ENCODE assay signal across 8 cellular contexts in genomic region chr10:13348216-13349017, GRCh38. TPM values are rescaled to one million over a fixed set of nuclear protein-coding genes. Genes with fewer than 3 reads are reported as not detected.
DNase-seq lines count a peak whose midpoint lies in the region; ATAC-seq and TF ChIP-seq lines count a peak whose summit lies in the region.

TSS of gene SEPHS1 (minus strand) at chr10:13348293. CDS start at chr10:13344950, 3,343 bp downstream.

- no peaks in the 10 kb centered on the region for H3K36me3 ChIP-seq in CD8-positive, alpha-beta T cell (ENCODE audit: insufficient read depth, low read length)
- H3K36me3 ChIP-seq in PC-3 (ENCODE audit: low read depth, low read length) (no peaks in the 10 kb centered on the region), muscle layer of colon (ENCODE audit: insufficient read depth, low read length) (no peaks in the 10 kb centered on the region)

- H3K36me3 Mint-ChIP-seq in CD8-positive, alpha-beta T cell, result peaks cover 15% of the 10 kb centered on the region
- H3K36me3 Mint-ChIP-seq in activated T-cell treated with anti-CD3 and anti-CD28 coated beads, Interleukin-2, amount 50 U/mL, for 24 hours (ENCODE audit: low read depth), result peaks cover 35% of the 10 kb centered on the region

- peak within 1 kb of the TSS; percentile 93 for H3K4me3 ChIP-seq in CD8-positive, alpha-beta T cell (ENCODE audit: low read depth, low read length)
- H3K4me3 ChIP-seq in PC-3 (ENCODE audit: low read length) (peak within 1 kb of the TSS; percentile 80), muscle layer of colon (ENCODE audit: low read depth in 1 of 2, low read length in 2 of 2) (peak within 1 kb of the TSS; percentile 71 to 90)

- peak within 1 kb of the TSS; percentile 82 for H3K27ac ChIP-seq in CD8-positive, alpha-beta T cell (ENCODE audit: low read depth, low read length)
- peak within 1 kb of the TSS; percentile 78 for H3K27ac ChIP-seq in PC-3 (ENCODE audit: low read length)
- H3K27ac ChIP-seq in muscle layer of colon (ENCODE audit: low read depth, low read length), result peak within 1 kb of the TSS; percentile 96

- peak within 1 kb of the TSS; percentile 84 for H2AFZ ChIP-seq in PC-3 (ENCODE audit: low read length)

- H3K4me1 Mint-ChIP-seq in CD8-positive, alpha-beta T cell (ENCODE audit: low read depth), result peaks cover 61% of the 10 kb centered on the region
- H3K4me1 Mint-ChIP-seq in activated T-cell treated with anti-CD3 and anti-CD28 coated beads, Interleukin-2, amount 50 U/mL, for 24 hours (ENCODE audit: low read depth), result peaks cover 60% of the 10 kb centered on the region

- no peak for TF ChIP-seq CTCF in CD8-positive, alpha-beta T cell (IDR thresholded peaks at IDR 0.05)
- no peak for TF ChIP-seq CTCF in PC-3 (conservative IDR thresholded peaks at IDR 0.05; ENCODE audit: low read depth, low read length)

- no peaks in the 10 kb centered on the region for H3K27me3 ChIP-seq in CD8-positive, alpha-beta T cell (ENCODE audit: insufficient read depth, low read length)
- H3K27me3 ChIP-seq in PC-3 (ENCODE audit: low read length), result no peaks in the 10 kb centered on the region
- H3K27me3 ChIP-seq in muscle layer of colon (ENCODE audit: control insufficient read depth in 1 of 2, insufficient read depth in 2 of 2, low read length in 2 of 2), result peaks cover 11 to 15% of the 10 kb centered on the region in 2 donors

- DNase-seq in CD8-positive, alpha-beta T cell, result peak; percentile 51 to 88 (median 79)
- DNase-seq in PC-3, result peak; percentile 66
- DNase-seq in activated T-cell treated with anti-CD3 and anti-CD28 coated beads, Interleukin-2, amount 50 U/mL, for 24 hours, result peak; percentile 89
- DNase-seq in stimulated activated CD8-positive, alpha-beta memory T cell treated with anti-CD3 and anti-CD28 coated beads, Interleukin-7, amount 100 ng/mL, for 4 hours (ENCODE audit: low read depth in 2 of 2), result peak; percentile 52 to 73

- H3K9ac ChIP-seq in PC-3 (ENCODE audit: low read length) (peak within 1 kb of the TSS; percentile 89), muscle layer of colon (ENCODE audit: low read length) (peak within 1 kb of the TSS; percentile 82)

- H3K4me3 Mint-ChIP-seq in CD8-positive, alpha-beta T cell, result peak within 1 kb of the TSS; percentile 96
- peak within 1 kb of the TSS; percentile 90 for H3K4me3 Mint-ChIP-seq in activated T-cell treated with anti-CD3 and anti-CD28 coated beads, Interleukin-2, amount 50 U/mL, for 24 hours

- no peaks in the 10 kb centered on the region for H3K9me3 ChIP-seq in CD8-positive, alpha-beta T cell (ENCODE audit: low read length)
- H3K9me3 ChIP-seq in PC-3 (ENCODE audit: low read length), result no peaks in the 10 kb centered on the region
- no peaks in the 10 kb centered on the region for H3K9me3 ChIP-seq in muscle layer of colon (ENCODE audit: low read length)

- no peaks in the 10 kb centered on the region for H3K27me3 Mint-ChIP-seq in CD8-positive, alpha-beta T cell (ENCODE audit: low read depth)
- H3K27me3 Mint-ChIP-seq in activated T-cell treated with anti-CD3 and anti-CD28 coated beads, Interleukin-2, amount 50 U/mL, for 24 hours, result no peaks in the 10 kb centered on the region

- H3K9me3 Mint-ChIP-seq in CD8-positive, alpha-beta T cell, result no peaks in the 10 kb centered on the region
- no peaks in the 10 kb centered on the region for H3K9me3 Mint-ChIP-seq in activated T-cell treated with anti-CD3 and anti-CD28 coated beads, Interleukin-2, amount 50 U/mL, for 24 hours

- H3K4me1 ChIP-seq in CD8-positive, alpha-beta T cell (ENCODE audit: insufficient read depth, low read length), result peaks cover 48% of the 10 kb centered on the region
- H3K4me1 ChIP-seq in PC-3 (ENCODE audit: insufficient read depth, low read length), result peaks cover 12% of the 10 kb centered on the region
- peaks cover 20% of the 10 kb centered on the region for H3K4me1 ChIP-seq in muscle layer of colon (ENCODE audit: insufficient read depth, low read length)

- POLR2A ChIA-PET in CD8-positive, alpha-beta T cell (lab: Charles Lee), result interaction anchor here (0.5 to 4.4 kb wide), 7 partner anchors 23 to 249 kb away, joined by 3 to 115 read pairs (median 4); partner anchors contain the start of genes OPTN, PHYH and PRPF18
- POLR2A ChIA-PET in PC-3 (lab: Charles Lee; ENCODE audit: unreplicated experiment), result no interaction called here

- peak within 1 kb of the TSS; percentile 94 for H3K27ac Mint-ChIP-seq in CD8-positive, alpha-beta T cell
- H3K27ac Mint-ChIP-seq in activated T-cell treated with anti-CD3 and anti-CD28 coated beads, Interleukin-2, amount 50 U/mL, for 24 hours, result peak within 1 kb of the TSS; percentile 93

- BruUV-seq in PC-3 (replicated peaks; lab: Mats Ljungman, UMichigan), result no TSS peak

- intact Hi-C loops in CD8-positive, alpha-beta T cell (cut with DNase I, micrococcal nuclease), result loop anchor here (1.0 to 10.0 kb wide), 10 partner anchors 24 to 1754 kb away; partner anchors contain the start of genes CAMK1D (in 1 of the 2), CDC123 (in 1 of the 2), CDNF (in 1 of the 2) and DHTKD1 (in 1 of the 2)
- intact Hi-C loops in PC-3 (cut with micrococcal nuclease), result no loop called here

- peaks cover 35% of the 10 kb centered on the region for H3K79me2 ChIP-seq in PC-3 (ENCODE audit: low read length)

- CTCF ChIA-PET in CD8-positive, alpha-beta T cell (lab: Charles Lee), result interaction anchor here (1.0 to 1.7 kb wide), 2 partner anchors 187 to 188 kb away, joined by 3 to 5 read pairs; partner anchors contain the start of gene MCM10
- CTCF ChIA-PET in PC-3 (lab: Charles Lee), result no interaction called here

- no peaks in the 10 kb centered on the region for H3K9me2 ChIP-seq in PC-3 (replicated peaks; ENCODE audit: low read length)

- H4K20me1 ChIP-seq in PC-3 (ENCODE audit: low read length), result no peaks in the 10 kb centered on the region

- H3F3A ChIP-seq in PC-3 (ENCODE audit: low read length, unreplicated experiment), result no peaks in the 10 kb centered on the region

- peak within 1 kb of the TSS; percentile 97 for H3K4me2 ChIP-seq in PC-3 (ENCODE audit: low read length)

- peak; percentile 67 for ATAC-seq in CD8-positive, alpha-beta T cell
- peak; percentile 59 for ATAC-seq in GM19351 (IDR thresholded peaks at IDR 0.05; ENCODE audit: unreplicated experiment)
- peak; percentile 57 for ATAC-seq in HG03521 (IDR thresholded peaks at IDR 0.05; ENCODE audit: unreplicated experiment)
- peak; percentile 79 for ATAC-seq in PC-3
- ATAC-seq in esophagus mucosa, result peak; percentile 67

RNA-seq across cellular contexts. Expression of gene SEPHS1, which starts in this region (rescaled TPM):
- 10 to 100 TPM; 16.9 to 19.2 TPM for total RNA-seq in CD8-positive, alpha-beta T cell
- total RNA-seq in PC-3 (2014; rRNA removed) (40.4 and 42.5 TPM in 2 replicates), esophagus mucosa (31.4 TPM)

Comparison
In these comparisons a context has a peak if more than half of its experiments do, and no peak if none do; other contexts are left out.
1. Peak in every context shown above with its lines: DNase-seq, ATAC-seq, H3K4me3 ChIP-seq and H3K27ac ChIP-seq.